9 cellular contexts compared by ENCODE assay signal in the genomic region with DNA sequence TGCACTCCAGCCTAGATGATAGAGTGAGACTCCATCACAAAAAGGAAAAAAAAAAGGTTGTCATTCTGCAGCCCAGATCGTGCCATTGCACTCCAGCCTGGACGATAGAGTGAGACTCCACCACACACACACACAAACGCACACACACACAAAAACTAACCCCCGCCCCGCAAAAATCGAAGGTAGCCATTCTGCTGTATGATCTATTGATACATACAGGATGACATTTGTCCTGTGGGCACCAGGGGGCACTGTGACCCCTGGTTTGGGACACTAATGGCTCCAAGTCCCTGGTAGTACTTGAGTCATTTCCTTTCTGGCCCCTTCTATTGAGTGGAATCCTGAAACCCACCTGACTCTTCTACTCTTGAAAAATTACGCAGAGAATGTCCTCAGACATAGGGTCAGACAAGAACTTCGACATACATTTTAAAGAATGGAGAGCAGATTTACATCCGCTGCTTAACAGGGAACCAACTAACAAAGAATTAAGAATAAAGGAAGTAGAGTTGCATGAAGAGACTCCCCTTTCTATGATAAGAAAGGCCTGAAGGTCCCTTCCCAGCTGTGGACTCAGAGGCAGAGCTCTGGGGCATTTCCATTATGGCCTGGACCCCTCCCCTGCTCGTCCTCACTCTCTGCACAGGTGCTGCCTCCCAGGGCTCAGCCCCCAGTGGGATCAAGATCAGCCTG. TPM values are rescaled to one million over a fixed set of nuclear protein-coding genes. Genes with fewer than 3 reads are reported as not detected.
DNase-seq lines count a peak whose midpoint lies in the region; ATAC-seq and TF ChIP-seq lines count a peak whose summit lies in the region.
"Had no signal": no experiment of that assay in that cellular context is flagged by ENCODE, and none has a peak within 500 bp of the region (broad histone marks: within the 10 kb centered on the region; RNA-seq: fewer than 3 reads in every experiment).

No MANE protein-coding gene starts in this region.

- no peak overlapping the region for H3K27ac Mint-ChIP-seq in HFFc6
- H3K27ac Mint-ChIP-seq: T-helper 1 cell treated with Interleukin-12 subunit alpha and Interleukin-12 subunit beta and Interleukin-4 antibody, amounts not matched to agents 30 μg/mL and 1 μg/mL, for 36 hours had no signal

- peak; percentile 81 for TF ChIP-seq CTCF in HFFc6 (IDR thresholded peaks at IDR 0.05)
- TF ChIP-seq CTCF in RWPE1 (conservative IDR thresholded peaks at IDR 0.05; ENCODE audit: low read depth), result peak; percentile 49

- no peaks in the 10 kb centered on the region for H3K9me3 Mint-ChIP-seq in HFFc6
- H3K9me3 Mint-ChIP-seq: T-helper 1 cell treated with Interleukin-12 subunit alpha and Interleukin-12 subunit beta and Interleukin-4 antibody, amounts not matched to agents 30 μg/mL and 1 μg/mL, for 36 hours had no signal

- in situ Hi-C loops in Caki2 (cut with HindIII; ENCODE audit: low pct_unique_long_range_greater_than_20kb, low sequenced_read_pairs), result loop anchor here (25.0 kb wide), 1 partner anchor 257 kb away; no protein-coding TSS in a partner anchor

- H3K4me1 Mint-ChIP-seq in HFFc6 (ENCODE audit: low read depth), result no peaks in the 10 kb centered on the region

- H3K27ac ChIP-seq in RWPE1, result no peak overlapping the region

- no peaks in the 10 kb centered on the region; the same call in none of the 2 replicates for H3K27me3 Mint-ChIP-seq in HFFc6 (ENCODE audit: insufficient read depth)

- POLR2A ChIA-PET in RWPE1 (lab: Yijun Ruan, JAX; ENCODE audit: low non-redundant PET), result no interaction called here

- H3K36me3 Mint-ChIP-seq in HFFc6 (ENCODE audit: low read depth), result no peaks in the 10 kb centered on the region

- H3K4me3 Mint-ChIP-seq in HFFc6, result no peak overlapping the region
- H3K4me3 Mint-ChIP-seq: T-helper 1 cell treated with Interleukin-12 subunit alpha and Interleukin-12 subunit beta and Interleukin-4 antibody, amounts not matched to agents 30 μg/mL and 1 μg/mL, for 36 hours had no signal

- CTCF ChIA-PET in RWPE1 (lab: Yijun Ruan, JAX), result no interaction called here

- no peak for ATAC-seq in GM21737 (IDR thresholded peaks at IDR 0.05; ENCODE audit: unreplicated experiment)
- ATAC-seq in GM19328 (IDR thresholded peaks at IDR 0.05; ENCODE audit: unreplicated experiment), result no peak

- DNase-seq in Caki2 (ENCODE audit: low read depth) (peak; percentile 33), HFFc6 (peak; percentile 18), RWPE1 (ENCODE audit: low spot score) (no peak), hepatic stellate cell (ENCODE audit: low spot score) (peak; percentile 19)
- peak; percentile 58 for DNase-seq in activated naive CD4-positive, alpha-beta T cell treated with anti-CD3 and anti-CD28 coated beads, Interleukin-2, amount 50 U/mL, for 16 hours
- peak; percentile 17 to 48 (median 28) for DNase-seq in stimulated activated CD4-positive, alpha-beta T cell treated with anti-CD3 and anti-CD28 coated beads, Interleukin-1b, Interleukin-23, amount 100 ng/mL, for 24 hours (ENCODE audit: low read depth in 4 of 4, low spot score in 1 of 4)

RNA-seq across cellular contexts. Expression of gene PRAME, which starts 35.0 kb away (rescaled TPM):
- 37.7 and 58.4 TPM in 2 replicates for total RNA-seq in Caki2 (2014; rRNA removed; shearing (Covaris generic); ENCODE audit: low replicate concordance)
- not detected for total RNA-seq in HFFc6 (2021; fragmentation: NEBNext Ultra II Directional; extraction: Animal tissue kit (Norgen Biotek cat#: 25700))

RNA-seq across cellular contexts. Expression of gene GGTLC2, which starts 50.3 kb away (rescaled TPM):
- total RNA-seq in Caki2 (2014; rRNA removed; shearing (Covaris generic); ENCODE audit: low replicate concordance), result 1.8 TPM in 1 of 2 replicates, not detected in the other
- not detected for total RNA-seq in HFFc6 (2021; fragmentation: NEBNext Ultra II Directional; extraction: Animal tissue kit (Norgen Biotek cat#: 25700))

Comparison
In these comparisons a context has a peak if more than half of its experiments do, and no peak if none do; other contexts are left out.
1. RNA of gene PRAME, which starts 35.0 kb away (total RNA-seq): 37.7 to 58.4 TPM in Caki2; not detected in HFFc6; every median in the first group is over 10 times any median in the second.